1 cellular context compared by ENCODE assay signal in the genomic region with DNA sequence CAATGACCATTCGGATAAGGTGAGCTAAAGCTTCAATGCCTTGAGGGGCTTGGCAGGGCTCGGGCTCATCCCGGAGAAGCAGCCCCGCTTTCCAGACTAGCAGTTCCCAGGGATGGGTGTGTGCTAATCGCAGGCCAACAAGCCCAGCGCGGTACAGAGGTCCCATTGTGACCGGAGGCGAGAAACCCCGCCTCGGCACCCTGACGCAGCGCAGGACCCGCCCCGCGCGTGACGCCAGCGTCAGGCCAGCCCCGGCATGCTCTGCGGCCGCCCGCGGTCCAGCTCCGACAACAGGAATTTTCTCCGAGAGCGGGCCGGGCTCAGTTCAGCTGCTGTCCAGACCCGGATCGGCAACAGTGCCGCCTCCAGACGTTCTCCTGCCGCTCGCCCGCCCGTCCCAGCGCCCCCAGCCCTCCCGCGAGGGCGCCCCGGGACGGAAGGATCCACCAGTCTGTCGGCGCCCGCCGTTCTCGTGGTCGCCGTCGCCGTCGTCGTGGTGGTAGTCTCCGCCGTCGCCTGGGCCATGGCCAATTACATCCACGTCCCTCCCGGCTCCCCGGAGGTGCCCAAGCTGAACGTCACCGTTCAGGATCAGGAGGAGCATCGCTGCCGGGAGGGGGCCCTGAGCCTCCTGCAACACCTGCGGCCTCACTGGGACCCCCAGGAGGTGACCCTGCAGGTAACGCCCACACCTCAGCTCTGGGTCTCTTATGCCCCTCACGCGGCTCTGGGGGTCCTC.
A peak's percentile ranks its signal among the peaks of the same experiment; 100 is the strongest.
TF ChIP-seq lines count a peak whose summit lies in the region.

ETNK1 (plus strand) TSS at position 264 of the 739 bp plus-strand sequence; CDS start at position 524, 260 bp downstream.

TF ChIP-seq in HEK293, 187 proteins besides CTCF, POLR2A, EP300 and RAD21 (continued from another document and continues in another):
- TF ChIP-seq, protein P1, sequence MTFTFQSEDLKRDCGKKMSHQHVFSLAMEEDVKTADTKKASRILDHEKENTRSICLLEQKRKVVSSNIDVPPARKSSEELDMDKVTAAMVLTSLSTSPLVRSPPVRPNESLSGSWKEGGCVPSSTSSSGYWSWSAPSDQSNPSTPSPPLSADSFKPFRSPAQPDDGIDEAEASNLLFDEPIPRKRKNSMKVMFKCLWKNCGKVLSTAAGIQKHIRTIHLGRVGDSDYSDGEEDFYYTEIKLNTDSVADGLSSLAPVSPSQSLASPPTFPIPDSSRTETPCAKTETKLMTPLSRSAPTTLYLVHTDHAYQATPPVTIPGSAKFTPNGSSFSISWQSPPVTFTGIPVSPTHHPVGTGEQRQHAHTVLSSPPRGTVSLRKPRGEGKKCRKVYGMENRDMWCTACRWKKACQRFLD (tag by site-specific recombination; IDR thresholded peaks at IDR 0.05), result no peak
- no peak for TF ChIP-seq ZNF398 (tag by site-specific recombination; IDR thresholded peaks at IDR 0.05)
- peak; percentile 52; the same call in 1 of the 2 replicates for TF ChIP-seq SP7 (tag by site-specific recombination; IDR thresholded peaks at IDR 0.05)
- no peak for TF ChIP-seq ZNF114 (tag by site-specific recombination; IDR thresholded peaks at IDR 0.05)
- no peak for TF ChIP-seq SCRT1 (tag by site-specific recombination; IDR thresholded peaks at IDR 0.05; ENCODE audit: borderline replicate concordance)
- TF ChIP-seq ZNF510 (tag by site-specific recombination; IDR thresholded peaks at IDR 0.05; ENCODE audit: insufficient replicate concordance), result no peak
- no peak for TF ChIP-seq ZNF138 (tag by site-specific recombination; IDR thresholded peaks at IDR 0.05; ENCODE audit: borderline replicate concordance)
- peak; percentile 74 for TF ChIP-seq ZNF449 (tag by site-specific recombination; IDR thresholded peaks at IDR 0.05)
- no peak for TF ChIP-seq ZNF175 (tag by site-specific recombination; IDR thresholded peaks at IDR 0.05)
- no peak for TF ChIP-seq ZBTB49 (tag by site-specific recombination; IDR thresholded peaks at IDR 0.05; ENCODE audit: low read depth)
- peak; percentile 97 for TF ChIP-seq ZNF600 (tag by site-specific recombination; IDR thresholded peaks at IDR 0.05)
- 0 out of 2 replicates have a peak, but pooled peaks have one; percentile 64 for TF ChIP-seq HOXC10 (CRISPR knock-in tag; IDR thresholded peaks at IDR 0.05)
- TF ChIP-seq ZFP69B (tag by site-specific recombination; IDR thresholded peaks at IDR 0.05), result peak; percentile 56; the same call in 1 of the 2 replicates
- TF ChIP-seq ZNF785 (tag by site-specific recombination; IDR thresholded peaks at IDR 0.05), result no peak
- TF ChIP-seq, protein P2, sequence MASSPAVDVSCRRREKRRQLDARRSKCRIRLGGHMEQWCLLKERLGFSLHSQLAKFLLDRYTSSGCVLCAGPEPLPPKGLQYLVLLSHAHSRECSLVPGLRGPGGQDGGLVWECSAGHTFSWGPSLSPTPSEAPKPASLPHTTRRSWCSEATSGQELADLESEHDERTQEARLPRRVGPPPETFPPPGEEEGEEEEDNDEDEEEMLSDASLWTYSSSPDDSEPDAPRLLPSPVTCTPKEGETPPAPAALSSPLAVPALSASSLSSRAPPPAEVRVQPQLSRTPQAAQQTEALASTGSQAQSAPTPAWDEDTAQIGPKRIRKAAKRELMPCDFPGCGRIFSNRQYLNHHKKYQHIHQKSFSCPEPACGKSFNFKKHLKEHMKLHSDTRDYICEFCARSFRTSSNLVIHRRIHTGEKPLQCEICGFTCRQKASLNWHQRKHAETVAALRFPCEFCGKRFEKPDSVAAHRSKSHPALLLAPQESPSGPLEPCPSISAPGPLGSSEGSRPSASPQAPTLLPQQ (tag by site-specific recombination; IDR thresholded peaks at IDR 0.05), result peak; percentile 74; the same call in 1 of the 2 replicates
- TF ChIP-seq GLIS1 (tag by site-specific recombination; IDR thresholded peaks at IDR 0.05), result peak; percentile 69
- TF ChIP-seq, protein P3, sequence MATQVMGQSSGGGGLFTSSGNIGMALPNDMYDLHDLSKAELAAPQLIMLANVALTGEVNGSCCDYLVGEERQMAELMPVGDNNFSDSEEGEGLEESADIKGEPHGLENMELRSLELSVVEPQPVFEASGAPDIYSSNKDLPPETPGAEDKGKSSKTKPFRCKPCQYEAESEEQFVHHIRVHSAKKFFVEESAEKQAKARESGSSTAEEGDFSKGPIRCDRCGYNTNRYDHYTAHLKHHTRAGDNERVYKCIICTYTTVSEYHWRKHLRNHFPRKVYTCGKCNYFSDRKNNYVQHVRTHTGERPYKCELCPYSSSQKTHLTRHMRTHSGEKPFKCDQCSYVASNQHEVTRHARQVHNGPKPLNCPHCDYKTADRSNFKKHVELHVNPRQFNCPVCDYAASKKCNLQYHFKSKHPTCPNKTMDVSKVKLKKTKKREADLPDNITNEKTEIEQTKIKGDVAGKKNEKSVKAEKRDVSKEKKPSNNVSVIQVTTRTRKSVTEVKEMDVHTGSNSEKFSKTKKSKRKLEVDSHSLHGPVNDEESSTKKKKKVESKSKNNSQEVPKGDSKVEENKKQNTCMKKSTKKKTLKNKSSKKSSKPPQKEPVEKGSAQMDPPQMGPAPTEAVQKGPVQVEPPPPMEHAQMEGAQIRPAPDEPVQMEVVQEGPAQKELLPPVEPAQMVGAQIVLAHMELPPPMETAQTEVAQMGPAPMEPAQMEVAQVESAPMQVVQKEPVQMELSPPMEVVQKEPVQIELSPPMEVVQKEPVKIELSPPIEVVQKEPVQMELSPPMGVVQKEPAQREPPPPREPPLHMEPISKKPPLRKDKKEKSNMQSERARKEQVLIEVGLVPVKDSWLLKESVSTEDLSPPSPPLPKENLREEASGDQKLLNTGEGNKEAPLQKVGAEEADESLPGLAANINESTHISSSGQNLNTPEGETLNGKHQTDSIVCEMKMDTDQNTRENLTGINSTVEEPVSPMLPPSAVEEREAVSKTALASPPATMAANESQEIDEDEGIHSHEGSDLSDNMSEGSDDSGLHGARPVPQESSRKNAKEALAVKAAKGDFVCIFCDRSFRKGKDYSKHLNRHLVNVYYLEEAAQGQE (tag by site-specific recombination; IDR thresholded peaks at IDR 0.05), result peak; percentile 91
- peak; percentile 73; the same call in 1 of the 2 replicates for TF ChIP-seq INSM2 (tag by site-specific recombination; IDR thresholded peaks at IDR 0.05)
- TF ChIP-seq KLF9 (tag by site-specific recombination; IDR thresholded peaks at IDR 0.05; ENCODE audit: low read depth), result peak; percentile 38; the same call in 1 of the 2 replicates
- peak; percentile 38; the same call in 1 of the 2 replicates for TF ChIP-seq ZBTB8A (tag by site-specific recombination; IDR thresholded peaks at IDR 0.05)
- no peak for TF ChIP-seq ZNF626 (tag by site-specific recombination; IDR thresholded peaks at IDR 0.05)
- no peak; the same call in 1 of the 2 replicates for TF ChIP-seq OVOL3 (tag by site-specific recombination; IDR thresholded peaks at IDR 0.05)
- TF ChIP-seq ZNF596 (tag by site-specific recombination; IDR thresholded peaks at IDR 0.05), result no peak
- TF ChIP-seq ZNF521 (tag by site-specific recombination; IDR thresholded peaks at IDR 0.05), result no peak
- TF ChIP-seq, protein P4, sequence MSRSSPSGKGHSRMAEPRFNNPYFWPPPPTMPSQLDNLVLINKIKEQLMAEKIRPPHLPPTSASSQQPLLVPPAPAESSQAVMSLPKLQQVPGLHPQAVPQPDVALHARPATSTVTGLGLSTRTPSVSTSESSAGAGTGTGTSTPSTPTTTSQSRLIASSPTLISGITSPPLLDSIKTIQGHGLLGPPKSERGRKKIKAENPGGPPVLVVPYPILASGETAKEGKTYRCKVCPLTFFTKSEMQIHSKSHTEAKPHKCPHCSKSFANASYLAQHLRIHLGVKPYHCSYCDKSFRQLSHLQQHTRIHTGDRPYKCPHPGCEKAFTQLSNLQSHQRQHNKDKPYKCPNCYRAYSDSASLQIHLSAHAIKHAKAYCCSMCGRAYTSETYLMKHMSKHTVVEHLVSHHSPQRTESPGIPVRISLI (tag by site-specific recombination; IDR thresholded peaks at IDR 0.05), result no peak
- no peak for TF ChIP-seq ZNF747 (tag by site-specific recombination; IDR thresholded peaks at IDR 0.05)
- peak; percentile 69; the same call in 1 of the 2 replicates for TF ChIP-seq KLF17 (tag by site-specific recombination; IDR thresholded peaks at IDR 0.05)
- no peak for TF ChIP-seq REPIN1 (tag by site-specific recombination; IDR thresholded peaks at IDR 0.05; ENCODE audit: low read depth)
- no peak for TF ChIP-seq ZNF311 (tag by site-specific recombination; IDR thresholded peaks at IDR 0.05; ENCODE audit: borderline replicate concordance)
- TF ChIP-seq TCF7L2 (IDR thresholded peaks at IDR 0.05; ENCODE audit: borderline replicate concordance, low read depth, low read length), result no peak
- TF ChIP-seq ZNF76 (tag by site-specific recombination; IDR thresholded peaks at IDR 0.05; ENCODE audit: borderline replicate concordance, low read depth), result peak; percentile 91
- TF ChIP-seq ZFHX2 (tag by site-specific recombination; conservative IDR thresholded peaks at IDR 0.05), result no peak; the same call in 1 of the 2 replicates
- TF ChIP-seq ZSCAN16 (tag by site-specific recombination; IDR thresholded peaks at IDR 0.05), result no peak
- TF ChIP-seq ZNF654 (tag by site-specific recombination; IDR thresholded peaks at IDR 0.05; ENCODE audit: low read depth), result no peak
- no peak for TF ChIP-seq ZIC2 (tag by site-specific recombination; IDR thresholded peaks at IDR 0.05)
- no peak for TF ChIP-seq ZNF558 (tag by site-specific recombination; IDR thresholded peaks at IDR 0.05)
- peak; percentile 82; the same call in 1 of the 2 replicates for TF ChIP-seq ZNF2 (tag by site-specific recombination; IDR thresholded peaks at IDR 0.05)
- TF ChIP-seq KLF1 (tag by site-specific recombination; IDR thresholded peaks at IDR 0.05), result peak; percentile 53; the same call in 1 of the 2 replicates
- no peak for TF ChIP-seq ZSCAN23 (tag by site-specific recombination; IDR thresholded peaks at IDR 0.05)
- TF ChIP-seq ZNF660 (tag by site-specific recombination; IDR thresholded peaks at IDR 0.05), result peak; percentile 70; the same call in 1 of the 2 replicates
- TF ChIP-seq ZNF768 (tag by site-specific recombination; IDR thresholded peaks at IDR 0.05), result no peak
- no peak for TF ChIP-seq ZNF426 (tag by site-specific recombination; IDR thresholded peaks at IDR 0.05)
